In the genomic region with DNA sequence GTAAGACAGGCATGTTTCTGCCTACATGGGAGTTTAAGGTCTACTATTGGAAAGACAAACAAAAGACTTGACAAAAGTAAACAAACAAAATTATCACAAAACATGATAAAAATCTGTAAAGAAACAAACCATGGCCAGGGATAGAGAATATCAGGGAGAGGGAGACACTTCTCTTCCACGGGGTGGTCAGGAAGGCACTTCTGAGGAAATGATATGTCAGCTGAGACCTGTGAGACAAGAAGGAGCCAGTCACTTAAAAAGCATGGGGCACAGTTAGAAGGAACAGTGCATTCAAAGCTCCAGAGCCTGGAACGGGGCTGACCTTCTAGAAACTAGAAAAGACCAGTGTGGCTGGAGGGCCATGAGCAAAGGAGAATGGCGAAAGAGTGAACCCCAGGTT, we compare ENCODE assay signal across 30 cellular contexts.
"Had no signal": no experiment of that assay in that cellular context is flagged by ENCODE, and none has a peak within 500 bp of the region (broad histone marks: within the 10 kb centered on the region; RNA-seq: fewer than 3 reads in every experiment).

No MANE protein-coding gene starts in this region.

- H3K27ac ChIP-seq: neural progenitor cell, ovary, parathyroid adenoma, psoas muscle, skin epidermis, spleen, suprapubic skin, testis, tibial artery, transverse colon, upper lobe of right lung, uterus had no signal

- H3K36me3 ChIP-seq: neural progenitor cell, ovary, spleen, suprapubic skin, tibial artery, transverse colon, upper lobe of right lung, uterus had no signal

- H3K9me3 ChIP-seq: ovary, psoas muscle, spleen, suprapubic skin, testis, tibial artery, transverse colon, upper lobe of right lung, uterus had no signal

- H3K4me3 ChIP-seq: neural progenitor cell, ovary, psoas muscle, skin epidermis, smooth muscle cell, spleen, suprapubic skin, testis, tibial artery, transverse colon, upper lobe of right lung, uterus had no signal

- H3K27me3 ChIP-seq: neural progenitor cell, ovary, spleen, suprapubic skin, testis, tibial artery, transverse colon, upper lobe of right lung, uterus had no signal

- DNase-seq: naive thymus-derived CD8-positive, alpha-beta T cell; nephron progenitor cell; occipital lobe; ovary; posterior cingulate gyrus; psoas muscle; right cardiac atrium; spleen; stimulated activated CD4-positive, alpha-beta T cell treated with anti-CD3 and anti-CD28 coated beads, Interleukin-12 subunit alpha, Interleukin-12 subunit beta, amount 100 ng/mL, for 4 hours; stimulated activated CD4-positive, alpha-beta T cell treated with anti-CD3 and anti-CD28 coated beads, Interleukin-1b, Interleukin-23, amount 100 ng/mL, for 48 hours; stimulated activated CD4-positive, alpha-beta T cell treated with anti-CD3 and anti-CD28 coated beads, Interleukin-4, amount 100 ng/mL, for 1 hour; stimulated activated CD4-positive, alpha-beta T cell treated with anti-CD3 and anti-CD28 coated beads, Interleukin-4, amount 100 ng/mL, for 4 hours; stimulated activated CD8-positive, alpha-beta memory T cell treated with anti-CD3 and anti-CD28 coated beads, Interleukin-4, amount 100 ng/mL, for 48 hours; stimulated activated naive CD4-positive, alpha-beta T cell; stimulated activated naive CD8-positive, alpha-beta T cell treated with anti-CD3 and anti-CD28 coated beads, Interleukin-15, amount 100 ng/mL, for 72 hours; stimulated activated naive CD8-positive, alpha-beta T cell treated with anti-CD3 and anti-CD28 coated beads, Interleukin-15, Interleukin-2, amounts not matched to agents 100 U/mL and 50 U/mL, for 24 hours; substantia nigra; testis; tibial artery; transverse colon; upper lobe of right lung; uterus had no signal

- H2AFZ ChIP-seq: neural progenitor cell, parathyroid adenoma had no signal

- ATAC-seq: naive thymus-derived CD8-positive, alpha-beta T cell; natural killer cell treated with Interleukin-12 subunit alpha and Interleukin-12 subunit beta and Interleukin-15 and Interleukin-18, amount 100 ng/mL, for 72 hours; psoas muscle; right cardiac atrium; sciatic nerve; stimulated activated memory B cell treated with anti-CD40 and anti-IgM and Interleukin-4, amounts not matched to agents 10 μg/mL and 1 μg/mL and 100 μg/mL, for 72 hours; stimulated activated naive CD8-positive, alpha-beta T cell treated with anti-CD3 and anti-CD28 coated beads, Interleukin-15, amount 100 ng/mL, for 72 hours; stimulated activated naive CD8-positive, alpha-beta T cell treated with anti-CD3 and anti-CD28 coated beads, Interleukin-15, Interleukin-2, amounts not matched to agents 100 U/mL and 50 U/mL, for 24 hours; upper lobe of right lung had no signal

- H3K9ac ChIP-seq: neural progenitor cell, parathyroid adenoma had no signal

- H3K4me2 ChIP-seq: neural progenitor cell, smooth muscle cell had no signal

- H3K4me1 ChIP-seq: parathyroid adenoma, spleen, suprapubic skin, transverse colon, upper lobe of right lung, uterus had no signal

- H3K79me2 ChIP-seq: parathyroid adenoma had no signal
